9 cellular contexts compared by ENCODE assay signal in the genomic region with DNA sequence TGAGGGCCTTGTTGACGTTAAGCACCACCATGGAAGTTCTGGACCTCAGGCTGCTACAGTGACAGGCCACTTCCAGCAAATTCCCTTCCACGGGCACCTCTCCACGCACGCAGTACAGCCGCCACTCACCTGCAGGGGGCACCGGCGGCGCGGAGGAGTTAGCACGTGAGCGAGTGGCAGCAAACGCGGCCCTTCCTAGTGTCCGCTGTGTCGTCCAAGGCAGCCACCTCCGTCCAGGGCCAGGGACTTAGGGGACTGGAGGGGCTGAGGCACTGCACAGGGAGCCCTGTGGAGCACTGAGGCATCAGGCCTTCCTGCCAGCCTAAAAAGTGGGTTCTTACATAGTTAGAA.
A peak's percentile ranks its signal among the peaks of the same experiment; 100 is the strongest.
DNase-seq lines count a peak whose midpoint lies in the region; ATAC-seq and TF ChIP-seq lines count a peak whose summit lies in the region.
"Had no signal": no experiment of that assay in that cellular context is flagged by ENCODE, and none has a peak within 500 bp of the region (broad histone marks: within the 10 kb centered on the region; RNA-seq: fewer than 3 reads in every experiment).

No MANE protein-coding gene starts in this region.

- DNase-seq in CD14-positive monocyte (ENCODE audit: low spot score) (no peak), HFFc6 (no peak), cerebellar cortex (ENCODE audit: low spot score) (peak; percentile 30), mucosa of gallbladder (ENCODE audit: low spot score) (peak; percentile 38), midbrain (lab: John Stamatoyannopoulos, UW) (no peak)
- DNase-seq in effector memory CD8-positive, alpha-beta T cell: no peak
- no peak for DNase-seq in activated CD4-positive, alpha-beta memory T cell treated with anti-CD3 and anti-CD28 coated beads for 36 hours

- H3K27me3 Mint-ChIP-seq in CD14-positive monocyte (ENCODE audit: low read depth in 3 of 3) (peaks cover 0 to 2% (median 2%) of the 10 kb centered on the region in 3 donors), HFFc6 (ENCODE audit: insufficient read depth) (peaks cover 10% of the 10 kb centered on the region)
- no peaks in the 10 kb centered on the region for H3K27me3 Mint-ChIP-seq in effector memory CD8-positive, alpha-beta T cell
- no peaks in the 10 kb centered on the region for H3K27me3 Mint-ChIP-seq in activated CD4-positive, alpha-beta memory T cell treated with anti-CD3 and anti-CD28 coated beads for 36 hours
- H3K27me3 Mint-ChIP-seq: memory B cell had no signal

- no peak for ATAC-seq in effector memory CD8-positive, alpha-beta T cell (replicated peaks)
- ATAC-seq in GM19023 (IDR thresholded peaks at IDR 0.05; ENCODE audit: unreplicated experiment): no peak

- no peak overlapping the region for H3K4me3 Mint-ChIP-seq in CD14-positive monocyte
- H3K4me3 Mint-ChIP-seq in HFFc6: no peak overlapping the region
- no peak overlapping the region for H3K4me3 Mint-ChIP-seq in effector memory CD8-positive, alpha-beta T cell
- no peak overlapping the region for H3K4me3 Mint-ChIP-seq in activated CD4-positive, alpha-beta memory T cell treated with anti-CD3 and anti-CD28 coated beads for 36 hours
- H3K4me3 Mint-ChIP-seq: memory B cell had no signal

- POLR2A ChIA-PET in activated CD4-positive, alpha-beta memory T cell treated with anti-CD3 and anti-CD28 coated beads for 36 hours (lab: Charles Lee): no interaction called here

- intact Hi-C loops in CD14-positive monocyte (cut with micrococcal nuclease): no loop called here
- intact Hi-C loops in activated CD4-positive, alpha-beta memory T cell treated with anti-CD3 and anti-CD28 coated beads for 36 hours (cut with micrococcal nuclease): no loop called here

- no peaks in the 10 kb centered on the region for H3K9me3 Mint-ChIP-seq in CD14-positive monocyte
- no peaks in the 10 kb centered on the region for H3K9me3 Mint-ChIP-seq in HFFc6
- no peaks in the 10 kb centered on the region for H3K9me3 Mint-ChIP-seq in effector memory CD8-positive, alpha-beta T cell
- H3K9me3 Mint-ChIP-seq in activated CD4-positive, alpha-beta memory T cell treated with anti-CD3 and anti-CD28 coated beads for 36 hours: no peaks in the 10 kb centered on the region
- H3K9me3 Mint-ChIP-seq: memory B cell had no signal

- CTCF ChIA-PET in activated CD4-positive, alpha-beta memory T cell treated with anti-CD3 and anti-CD28 coated beads for 36 hours (lab: Charles Lee): interaction anchor here (0.8 to 3.0 kb wide), 4 partner anchors 13 to 43 kb away, joined by 3 to 12 read pairs (median 6); no protein-coding TSS in a partner anchor

- H3K36me3 Mint-ChIP-seq in CD14-positive monocyte: peaks cover 80 to 87% of the 10 kb centered on the region in 2 donors
- peaks cover 27% of the 10 kb centered on the region for H3K36me3 Mint-ChIP-seq in HFFc6 (ENCODE audit: low read depth)
- H3K36me3 Mint-ChIP-seq in effector memory CD8-positive, alpha-beta T cell (ENCODE audit: insufficient read depth): peaks cover 34% of the 10 kb centered on the region
- H3K36me3 Mint-ChIP-seq in activated CD4-positive, alpha-beta memory T cell treated with anti-CD3 and anti-CD28 coated beads for 36 hours: peaks cover 37% of the 10 kb centered on the region
- H3K36me3 Mint-ChIP-seq: memory B cell had no signal

- peak overlapping the region in 2 of 7 donors; percentile 10 to 32 for H3K27ac Mint-ChIP-seq in CD14-positive monocyte
- H3K27ac Mint-ChIP-seq in HFFc6: peak overlapping the region; percentile 77; the same call in 1 of the 2 replicates
- H3K27ac Mint-ChIP-seq in effector memory CD8-positive, alpha-beta T cell: peak overlapping the region in 1 of 2 donors; percentile 15
- no peak overlapping the region for H3K27ac Mint-ChIP-seq in activated CD4-positive, alpha-beta memory T cell treated with anti-CD3 and anti-CD28 coated beads for 36 hours
- H3K27ac Mint-ChIP-seq: memory B cell had no signal

- peak; percentile 26 for TF ChIP-seq CTCF in CD14-positive monocyte (IDR thresholded peaks at IDR 0.05)
- peak; percentile 77 for TF ChIP-seq CTCF in HFFc6 (IDR thresholded peaks at IDR 0.05)

- H3K4me1 Mint-ChIP-seq in CD14-positive monocyte (peaks cover 5% of the 10 kb centered on the region), HFFc6 (ENCODE audit: low read depth) (peaks cover 28% of the 10 kb centered on the region)
- peaks cover 0 to 3% of the 10 kb centered on the region in 2 donors for H3K4me1 Mint-ChIP-seq in effector memory CD8-positive, alpha-beta T cell (ENCODE audit: low read depth in 2 of 2)
- no peaks in the 10 kb centered on the region for H3K4me1 Mint-ChIP-seq in activated CD4-positive, alpha-beta memory T cell treated with anti-CD3 and anti-CD28 coated beads for 36 hours (ENCODE audit: low read depth)
- H3K4me1 Mint-ChIP-seq: memory B cell had no signal

Comparison
In these comparisons a context has a peak if more than half of its experiments do, and no peak if none do; other contexts are left out.
1. DNase-seq: peak in cerebellar cortex (single experiment) and mucosa of gallbladder (single experiment); none in CD14-positive monocyte (single experiment), HFFc6 (single experiment), midbrain (single experiment), effector memory CD8-positive, alpha-beta T cell (0 of 3) and activated CD4-positive, alpha-beta memory T cell treated with anti-CD3 and anti-CD28 coated beads for 36 hours (single experiment).